ENCODE assay signal across 25 cellular contexts in genomic region chr20:61354501-61354900, GRCh38.
"Had no signal": no experiment of that assay in that cellular context is flagged by ENCODE, and none has a peak within 500 bp of the region (broad histone marks: within the 10 kb centered on the region; RNA-seq: fewer than 3 reads in every experiment).

No MANE protein-coding gene starts in this region.

- H3K27me3 ChIP-seq: thyroid gland had no signal

- H3K4me1 ChIP-seq: esophagus squamous epithelium, heart right ventricle, parathyroid adenoma, prostate gland, right atrium auricular region, stomach, thyroid gland had no signal

- FAIRE-seq: endometrium, keratinocyte had no signal

- H3K4me3 Mint-ChIP-seq: effector memory CD8-positive, alpha-beta T cell; memory B cell; natural killer cell; stimulated activated effector memory CD8-positive, alpha-beta T cell treated with anti-CD3 and anti-CD28 coated beads, Interleukin-12 subunit alpha, Interleukin-12 subunit beta, amount 100 ng/mL, for 72 hours had no signal

- H3K9me3 Mint-ChIP-seq: natural killer cell had no signal

- H3K36me3 ChIP-seq: esophagus squamous epithelium, heart right ventricle, prostate gland, right atrium auricular region, stomach, thyroid gland had no signal

- H3K4me1 Mint-ChIP-seq: memory B cell; natural killer cell; stimulated activated effector memory CD8-positive, alpha-beta T cell treated with anti-CD3 and anti-CD28 coated beads, Interleukin-12 subunit alpha, Interleukin-12 subunit beta, amount 100 ng/mL, for 72 hours had no signal

- H3K9ac ChIP-seq: parathyroid adenoma had no signal

- H3K79me2 ChIP-seq: parathyroid adenoma had no signal

- H2AFZ ChIP-seq: parathyroid adenoma had no signal

- H3K36me3 Mint-ChIP-seq: memory B cell; natural killer cell; stimulated activated effector memory CD8-positive, alpha-beta T cell treated with anti-CD3 and anti-CD28 coated beads, Interleukin-12 subunit alpha, Interleukin-12 subunit beta, amount 100 ng/mL, for 72 hours had no signal

- H3K9me3 ChIP-seq: esophagus squamous epithelium, heart right ventricle, prostate gland, right atrium auricular region, stomach, thyroid gland had no signal

- H3K4me2 ChIP-seq: smooth muscle cell had no signal

- H3K27ac Mint-ChIP-seq: effector memory CD8-positive, alpha-beta T cell; memory B cell; natural killer cell; stimulated activated effector memory CD8-positive, alpha-beta T cell treated with anti-CD3 and anti-CD28 coated beads, Interleukin-12 subunit alpha, Interleukin-12 subunit beta, amount 100 ng/mL, for 72 hours had no signal

- DNase-seq: cortex of kidney; effector memory CD8-positive, alpha-beta T cell; erythroblast; esophagus squamous epithelium; foreskin melanocyte; glutamatergic neuron; heart right ventricle; left ventricle myocardium superior; natural killer cell; stimulated activated CD4-positive, alpha-beta T cell treated with anti-CD3 and anti-CD28 coated beads, Interleukin-2, amount 100 ng/mL, for 24 hours; stimulated activated CD4-positive, alpha-beta T cell treated with anti-CD3 and anti-CD28 coated beads, Interleukin-4, amount 100 ng/mL, for 24 hours; stimulated activated naive CD4-positive, alpha-beta T cell treated with Interleukin-2 at 50 U/mL for 16 hours; stomach; trophoblast cell had no signal

- ATAC-seq: effector memory CD8-positive, alpha-beta T cell; heart right ventricle; left ventricle myocardium superior; natural killer cell; sciatic nerve; stimulated activated effector memory CD8-positive, alpha-beta T cell treated with anti-CD3 and anti-CD28 coated beads, Interleukin-12 subunit alpha, Interleukin-12 subunit beta, amount 100 ng/mL, for 72 hours had no signal

- H3K4me3 ChIP-seq: esophagus squamous epithelium, heart right ventricle, lung, prostate gland, right atrium auricular region, smooth muscle cell, stomach, thyroid gland had no signal

- H3K27me3 Mint-ChIP-seq: memory B cell had no signal

- H3K27ac ChIP-seq: esophagus squamous epithelium, heart right ventricle, parathyroid adenoma, prostate gland, right atrium auricular region, stomach, thyroid gland had no signal
